In genomic region chr12:124475295-124476010, GRCh38 we compare ENCODE assay signal across 1 cellular context.
TF ChIP-seq lines count a peak whose summit lies in the region.

No MANE protein-coding gene starts in this region.

TF ChIP-seq in HepG2, 621 proteins besides CTCF, POLR2A, EP300 and RAD21 (continued from another document):
- TF ChIP-seq ZBTB40 (IDR thresholded peaks at IDR 0.05) (peak; percentile 18; the same call in 1 of the 2 replicates), ZBTB40 (CRISPR knock-in tag; IDR thresholded peaks at IDR 0.05) (peak; percentile 97)
